14 cellular contexts compared by ENCODE assay signal in genomic region chr12:52063986-52064649, GRCh38. TPM values are rescaled to one million over a fixed set of nuclear protein-coding genes. Genes with fewer than 3 reads are reported as not detected.
DNase-seq lines count a peak whose midpoint lies in the region; ATAC-seq and TF ChIP-seq lines count a peak whose summit lies in the region.
"Had no signal": no experiment of that assay in that cellular context is flagged by ENCODE, and none has a peak within 500 bp of the region (broad histone marks: within the 10 kb centered on the region; RNA-seq: fewer than 3 reads in every experiment).

No MANE protein-coding gene starts in this region.

- peak overlapping the region; percentile 60 to 96 (median 84) for H3K27ac Mint-ChIP-seq in brain
- H3K27ac Mint-ChIP-seq in CD8-positive, alpha-beta memory T cell = peak overlapping the region in 1 of 8 donors; percentile 70
- H3K27ac Mint-ChIP-seq: activated CD4-positive, alpha-beta memory T cell treated with anti-CD3 and anti-CD28 coated beads for 36 hours had no signal

- peaks cover 18% of the 10 kb centered on the region for H3K27me3 Mint-ChIP-seq in brain
- peaks cover 7 to 20% of the 10 kb centered on the region in 2 donors for H3K27me3 Mint-ChIP-seq in CD8-positive, alpha-beta memory T cell
- H3K27me3 Mint-ChIP-seq: activated CD4-positive, alpha-beta memory T cell treated with anti-CD3 and anti-CD28 coated beads for 36 hours had no signal

- peak overlapping the region in 1 of 5 experiments; percentile 44 for H3K4me3 Mint-ChIP-seq in brain
- no peak overlapping the region for H3K4me3 Mint-ChIP-seq in CD8-positive, alpha-beta memory T cell
- H3K4me3 Mint-ChIP-seq: activated CD4-positive, alpha-beta memory T cell treated with anti-CD3 and anti-CD28 coated beads for 36 hours had no signal

- peaks cover 29% of the 10 kb centered on the region for H3K4me1 Mint-ChIP-seq in brain
- H3K4me1 Mint-ChIP-seq in CD8-positive, alpha-beta memory T cell = peaks cover 3 to 4% (median 4%) of the 10 kb centered on the region in 3 donors

- CTCF ChIA-PET in CD8-positive, alpha-beta memory T cell (lab: Charles Lee) = interaction anchor here (0.9 to 25.6 kb wide), 2 partner anchors 37 to 72 kb away, joined by 3 to 580 read pairs; no protein-coding TSS in a partner anchor

- H3K27ac ChIP-seq in skeletal muscle tissue (ENCODE audit: low read depth, low read length) = peak overlapping the region; percentile 83
- no peak overlapping the region for H3K27ac ChIP-seq in CD8-positive, alpha-beta memory T cell (ENCODE audit: low read depth, low read length)

- peaks cover 25 to 29% (median 28%) of the 10 kb centered on the region in 3 donors for H3K4me1 ChIP-seq in skeletal muscle tissue (ENCODE audit: control insufficient read depth in 3 of 3, insufficient read depth in 3 of 3, low read length in 3 of 3)
- peaks cover 2% of the 10 kb centered on the region for H3K4me1 ChIP-seq in CD8-positive, alpha-beta memory T cell (ENCODE audit: insufficient read depth, low read length)

- DNase-seq in HCEC 1CT (peak; percentile 93), Right ventricle myocardium superior (peak; percentile 88), midbrain (lab: John Stamatoyannopoulos, UW) (no peak)
- DNase-seq in CD8-positive, alpha-beta memory T cell = no peak
- DNase-seq: activated CD4-positive, alpha-beta memory T cell treated with anti-CD3 and anti-CD28 coated beads for 36 hours; amniotic stem cell; Calu3; GOT3; NCI-H1694 treated with DMSO at 0.1 percent for 48 hours; SIG-M5 had no signal

- no peaks in the 10 kb centered on the region for H3K27me3 ChIP-seq in skeletal muscle tissue (ENCODE audit: control insufficient read depth in 3 of 3, insufficient read depth in 3 of 3, low read length in 3 of 3)
- H3K27me3 ChIP-seq in CD8-positive, alpha-beta memory T cell (ENCODE audit: insufficient read depth, low read length, poor library complexity, severe bottlenecking) = no peaks in the 10 kb centered on the region

- POLR2A ChIA-PET in CD8-positive, alpha-beta memory T cell (lab: Charles Lee) = interaction anchor here (0.7 kb wide), 1 partner anchor 24 kb away, joined by 4 read pairs; no protein-coding TSS in a partner anchor

- H3K9ac ChIP-seq in skeletal muscle tissue (ENCODE audit: low read depth in 1 of 3, low read length in 3 of 3) = peak overlapping the region; percentile 38 to 73 (median 61)

- no peak overlapping the region for H3K4me3 ChIP-seq in skeletal muscle tissue (ENCODE audit: low read length in 3 of 3)
- H3K4me3 ChIP-seq in CD8-positive, alpha-beta memory T cell (ENCODE audit: low read length) = no peak overlapping the region

- no peaks in the 10 kb centered on the region for H3K36me3 Mint-ChIP-seq in brain
- H3K36me3 Mint-ChIP-seq in CD8-positive, alpha-beta memory T cell = no peaks in the 10 kb centered on the region
- H3K36me3 Mint-ChIP-seq: activated CD4-positive, alpha-beta memory T cell treated with anti-CD3 and anti-CD28 coated beads for 36 hours had no signal

- TF ChIP-seq CTCF in brain (conservative IDR thresholded peaks at IDR 0.05) = no peak

- H3K9me3 ChIP-seq in skeletal muscle tissue (ENCODE audit: control insufficient read depth in 3 of 3, low read length in 3 of 3) = no peaks in the 10 kb centered on the region
- no peaks in the 10 kb centered on the region for H3K9me3 ChIP-seq in CD8-positive, alpha-beta memory T cell (ENCODE audit: low read length)

- ATAC-seq in Right ventricle myocardium superior (ENCODE audit: poor library complexity) (peak; percentile 75), GM21447 (IDR thresholded peaks at IDR 0.05; ENCODE audit: unreplicated experiment) (no peak), HG03378 (IDR thresholded peaks at IDR 0.05; ENCODE audit: unreplicated experiment) (no peak)

- H3K36me3 ChIP-seq in skeletal muscle tissue (ENCODE audit: control insufficient read depth in 3 of 3, insufficient read depth in 3 of 3, low read length in 3 of 3) = peaks cover under 1 to 9% (median 5%) of the 10 kb centered on the region in 3 donors
- no peaks in the 10 kb centered on the region for H3K36me3 ChIP-seq in CD8-positive, alpha-beta memory T cell (ENCODE audit: insufficient read depth, low read length)

- no peaks in the 10 kb centered on the region for H3K9me3 Mint-ChIP-seq in brain
- H3K9me3 Mint-ChIP-seq in CD8-positive, alpha-beta memory T cell = no peaks in the 10 kb centered on the region
- H3K9me3 Mint-ChIP-seq: activated CD4-positive, alpha-beta memory T cell treated with anti-CD3 and anti-CD28 coated beads for 36 hours had no signal

- intact Hi-C loops in Right ventricle myocardium superior (cut with DNase I) = no loop called here

RNA-seq across cellular contexts. Expression of gene ATG101, which starts 5.7 kb away (rescaled TPM):
- polyA plus RNA-seq in brain (ENCODE audit: insufficient read depth, low read depth, low replicate concordance) = 52.5 TPM
- total RNA-seq in Right ventricle myocardium superior = 23.5 TPM
- total RNA-seq in skeletal muscle tissue = 34.4 TPM
- total RNA-seq in CD8-positive, alpha-beta memory T cell = 10 to 100 TPM; 49.7 to 56.2 TPM
- 25.5 TPM for polyA plus RNA-seq in CD8-positive, alpha-beta memory T cell

RNA-seq across cellular contexts. Expression of gene NR4A1, which starts 12.9 kb away (rescaled TPM):
- polyA plus RNA-seq in brain (ENCODE audit: insufficient read depth, low read depth, low replicate concordance) = 26.2 TPM
- 46.1 TPM for total RNA-seq in Right ventricle myocardium superior
- total RNA-seq in skeletal muscle tissue = 24.5 TPM
- total RNA-seq in CD8-positive, alpha-beta memory T cell = 10 to 100 TPM; 20.4 to 23.4 TPM
- polyA plus RNA-seq in CD8-positive, alpha-beta memory T cell = 0.84 TPM

RNA-seq across cellular contexts. Expression of gene SMIM41, which starts 15.4 kb away (rescaled TPM):
- not detected for polyA plus RNA-seq in brain (ENCODE audit: insufficient read depth, low read depth, low replicate concordance)
- total RNA-seq in Right ventricle myocardium superior = 0.35 TPM
- not detected for total RNA-seq in skeletal muscle tissue
- not detected for total RNA-seq in CD8-positive, alpha-beta memory T cell
- polyA plus RNA-seq in CD8-positive, alpha-beta memory T cell = not detected
- total RNA-seq: activated CD4-positive, alpha-beta memory T cell treated with anti-CD3 and anti-CD28 coated beads for 36 hours; Calu3 had no signal

RNA-seq across cellular contexts. Expression of gene TAMALIN, which starts 57.4 kb away (rescaled TPM):
- polyA plus RNA-seq in brain (ENCODE audit: insufficient read depth, low read depth, low replicate concordance) = 41.5 TPM
- total RNA-seq in Right ventricle myocardium superior (19.8 TPM), skeletal muscle tissue (9.4 TPM)
- total RNA-seq in CD8-positive, alpha-beta memory T cell = 1 to 10 TPM; 7.3 to 8.4 TPM
- 1.4 TPM for polyA plus RNA-seq in CD8-positive, alpha-beta memory T cell
- total RNA-seq: Calu3 had no signal

Comparison
In these comparisons a context has a peak if more than half of its experiments do, and no peak if none do; other contexts are left out.
1. DNase-seq: peak in HCEC 1CT (single experiment) and Right ventricle myocardium superior (single experiment); none in midbrain (single experiment) and CD8-positive, alpha-beta memory T cell (0 of 5).